8 cellular contexts compared by ENCODE assay signal in the genomic region with DNA sequence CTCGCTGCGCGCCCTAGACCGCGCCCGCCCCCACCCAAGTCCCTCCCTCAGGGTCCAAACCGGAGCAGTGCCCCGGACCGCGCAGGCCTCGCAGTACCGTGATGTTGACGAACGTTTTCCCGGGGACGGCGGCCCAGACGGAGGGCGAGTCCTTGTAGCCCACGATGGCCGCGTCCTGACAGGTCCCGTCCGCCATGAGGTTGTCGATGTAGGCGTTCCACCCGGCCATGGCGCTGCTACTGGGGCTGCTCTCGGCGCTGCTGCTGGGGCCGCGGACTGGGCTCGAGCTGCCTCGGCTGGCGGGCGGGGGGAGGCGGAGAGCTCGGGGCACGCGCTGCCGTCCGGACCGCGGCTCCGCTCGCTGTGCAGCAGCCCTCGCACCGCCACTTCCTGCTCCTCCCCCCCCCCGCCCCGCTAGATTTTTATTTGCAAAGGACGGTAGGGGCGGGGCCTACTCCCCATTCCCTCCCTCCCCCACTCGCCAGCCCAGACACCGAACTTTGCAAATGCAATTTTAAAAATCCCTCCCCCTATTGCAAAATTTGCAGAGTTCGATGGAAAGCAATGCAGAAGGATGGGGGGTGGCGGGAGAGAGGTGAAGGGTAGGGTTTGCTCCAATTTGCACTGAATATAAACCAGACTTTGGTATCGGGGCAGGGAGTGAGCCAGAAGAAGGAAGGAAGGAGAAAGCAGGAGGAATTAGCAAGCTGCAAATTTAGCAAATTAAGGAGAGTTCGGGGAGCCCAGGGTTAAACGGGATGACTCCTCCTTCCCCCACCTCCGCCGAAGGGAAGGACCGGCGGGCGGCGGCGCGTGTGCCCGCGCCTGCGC. TPM values are rescaled to one million over a fixed set of nuclear protein-coding genes. Genes with fewer than 3 reads are reported as not detected.
A peak's percentile ranks its signal among the peaks of the same experiment; 100 is the strongest.
DNase-seq lines count a peak whose midpoint lies in the region; ATAC-seq, FAIRE-seq and TF ChIP-seq lines count a peak whose summit lies in the region.

A gene (minus strand): TSS at position 365 of the 831 bp plus-strand sequence. CDS start 136 bp downstream, at position 229.

- H3K36me3 ChIP-seq in left ventricle myocardium inferior, result peaks cover 34% of the 10 kb centered on the region
- H3K36me3 ChIP-seq in prostate gland, result no peaks in the 10 kb centered on the region
- peaks cover 3 to 31% (median 25%) of the 10 kb centered on the region in 4 donors for H3K36me3 ChIP-seq in upper lobe of left lung

- no peak for FAIRE-seq in H54 (lab: Jason Lieb, UNC)

- intact Hi-C loops in left ventricle myocardium inferior (cut with micrococcal nuclease), result no loop called here
- intact Hi-C loops in prostate gland (cut with DNase I), result loop anchor here (1.0 to 5.0 kb wide), 3 partner anchors 18 to 49 kb away; a partner anchor contains a TSS

- peak; percentile 54 for DNase-seq in COR-L47 (lab: John Stamatoyannopoulos, UW)
- DNase-seq in H54 (ENCODE audit: insufficient read length, low spot score), result peak; percentile 79
- peak; percentile 55 for DNase-seq in NCI-H1436 treated with DMSO at 0.1 percent for 48 hours (lab: John Stamatoyannopoulos, UW)
- DNase-seq in T-helper 17 cell, result peak; percentile 73 to 86 (median 79)
- peak in 55 of 56 donors; percentile 45 to 90 (median 78) for DNase-seq in amygdala (lab: John Stamatoyannopoulos, UW)
- peak; percentile 93 for DNase-seq in left ventricle myocardium inferior
- DNase-seq in prostate gland (ENCODE audit: low spot score), result peak; percentile 87
- DNase-seq in upper lobe of left lung, result peak; percentile 94

- peaks cover 43% of the 10 kb centered on the region for H3K4me1 Mint-ChIP-seq in T-helper 17 cell

- peak; percentile 97 for TF ChIP-seq POLR2A in H54 (IDR thresholded peaks at IDR 0.05; ENCODE audit: low read depth, low read length)
- TF ChIP-seq POLR2A in prostate gland (IDR thresholded peaks at IDR 0.05), result peak; percentile 86
- peak; percentile 74 to 96 (median 84) for TF ChIP-seq POLR2A in upper lobe of left lung (IDR thresholded peaks at IDR 0.05)

- H3K4me3 ChIP-seq in left ventricle myocardium inferior (peak within 1 kb of the TSS; percentile 99), prostate gland (peak within 1 kb of the TSS; percentile 94 to 100), upper lobe of left lung (peak within 1 kb of the TSS; percentile 95 to 100 (median 97))

- peak within 1 kb of the TSS; percentile 100 for H3K27ac ChIP-seq in left ventricle myocardium inferior (replicated peaks)
- H3K27ac ChIP-seq in prostate gland, result peak within 1 kb of the TSS; percentile 88 to 96
- H3K27ac ChIP-seq in upper lobe of left lung, result peak within 1 kb of the TSS; percentile 97 to 100 (median 98)

- H3K4me3 Mint-ChIP-seq in T-helper 17 cell, result peak within 1 kb of the TSS; percentile 100

- WGBS in prostate gland, result under 1% methylated on average over 65 of the region's 70 CpGs
- WGBS in upper lobe of left lung, 2 donors, result 0 to 1% methylated on average over 14 to 26 of the region's 70 CpGs

- H3K27me3 ChIP-seq in left ventricle myocardium inferior (ENCODE audit: low read depth) (no peaks in the 10 kb centered on the region), prostate gland (replicated peaks; ENCODE audit: insufficient read depth) (no peaks in the 10 kb centered on the region), upper lobe of left lung (no peaks in the 10 kb centered on the region)

- H3K4me1 ChIP-seq in left ventricle myocardium inferior (peaks cover 84% of the 10 kb centered on the region), prostate gland (replicated peaks) (peaks cover 15% of the 10 kb centered on the region), upper lobe of left lung (peaks cover 44 to 58% (median 50%) of the 10 kb centered on the region in 4 donors)

- H3K9me3 ChIP-seq in T-helper 17 cell (ENCODE audit: control insufficient read depth, low read length, poor library complexity, severe bottlenecking) (no peaks in the 10 kb centered on the region), left ventricle myocardium inferior (replicated peaks) (no peaks in the 10 kb centered on the region), prostate gland (no peaks in the 10 kb centered on the region), upper lobe of left lung (no peaks in the 10 kb centered on the region)

- H3K36me3 Mint-ChIP-seq in T-helper 17 cell (ENCODE audit: low read depth), result peaks cover 19% of the 10 kb centered on the region

- peak within 1 kb of the TSS; percentile 96 for H3K27ac Mint-ChIP-seq in T-helper 17 cell

- TF ChIP-seq EP300 in upper lobe of left lung (IDR thresholded peaks at IDR 0.05), result peak in 1 of 4 donors; percentile 13

- no peak for TF ChIP-seq CTCF in left ventricle myocardium inferior (IDR thresholded peaks at IDR 0.05; ENCODE audit: borderline replicate concordance)
- TF ChIP-seq CTCF in prostate gland (IDR thresholded peaks at IDR 0.05), result no peak
- TF ChIP-seq CTCF in upper lobe of left lung (IDR thresholded peaks at IDR 0.05), result peak in 1 of 6 experiments; percentile 12

- ATAC-seq in T-helper 17 cell, result peak; percentile 64
- ATAC-seq in upper lobe of left lung (ENCODE audit: low FRiP score in 2 of 2), result peak; percentile 85 to 91

- H3K27me3 Mint-ChIP-seq in T-helper 17 cell, result no peaks in the 10 kb centered on the region

RNA-seq across cellular contexts. Expression of the gene that starts here (rescaled TPM):
- total RNA-seq in T-helper 17 cell, result 100 to 1,000 TPM; 686 to 710 TPM
- 182 TPM for total RNA-seq in left ventricle myocardium inferior
- total RNA-seq in prostate gland, result 1,000 to 10,000 TPM in 1 of 2 donors, 100 to 1,000 TPM in 1; 646 to 1,039 TPM
- total RNA-seq in upper lobe of left lung, result 100 to 1,000 TPM; 403 to 814 (median 641) TPM

Comparison
In these comparisons a context has a peak if more than half of its experiments do, and no peak if none do; other contexts are left out.
1. Peak in every context shown above with its lines: DNase-seq, ATAC-seq, H3K4me3 ChIP-seq and H3K27ac ChIP-seq.